In the genomic region with DNA sequence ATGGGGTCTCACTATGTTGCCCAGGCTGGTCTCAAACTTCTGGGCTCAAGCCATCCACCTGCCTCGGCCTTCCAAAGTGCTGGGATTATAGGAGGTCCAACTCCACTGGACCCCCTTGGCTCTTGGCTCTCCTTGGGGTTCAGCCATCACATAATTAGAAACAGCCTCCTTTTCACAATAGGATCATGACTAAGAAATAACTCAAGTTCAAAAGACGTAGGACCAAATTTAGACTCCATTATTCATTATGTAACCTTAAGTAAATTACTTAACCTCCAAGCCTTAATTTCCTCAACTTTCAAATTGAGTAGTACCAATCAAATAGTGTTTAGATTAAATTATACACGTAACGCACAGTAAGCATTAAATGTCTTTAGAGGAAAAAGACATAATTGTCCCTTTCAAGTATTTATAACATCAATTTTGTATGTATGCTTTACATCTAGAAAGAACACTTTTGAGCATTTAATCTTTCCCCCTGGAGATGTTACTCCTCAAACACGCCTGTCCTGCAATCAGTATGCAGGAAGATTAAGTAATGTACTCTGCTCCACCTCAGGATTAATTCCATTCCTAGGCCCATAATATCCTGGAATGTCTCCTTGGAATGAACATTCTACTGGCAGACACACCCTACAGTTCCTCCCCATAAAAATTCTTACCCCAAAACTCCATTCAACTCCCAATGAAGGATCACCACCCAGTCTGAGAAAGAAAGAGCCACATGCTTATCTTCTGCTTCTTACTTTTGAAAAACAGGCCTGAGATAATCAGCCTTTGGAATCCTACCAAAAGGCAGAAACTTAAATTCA, we compare ENCODE assay signal across 16 cellular contexts. TPM values are rescaled to one million over a fixed set of nuclear protein-coding genes. Genes with fewer than 3 reads are reported as not detected.
A peak's percentile ranks its signal among the peaks of the same experiment; 100 is the strongest.
DNase-seq lines count a peak whose midpoint lies in the region; ATAC-seq and TF ChIP-seq lines count a peak whose summit lies in the region.
"Had no signal": no experiment of that assay in that cellular context is flagged by ENCODE, and none has a peak within 500 bp of the region (broad histone marks: within the 10 kb centered on the region; RNA-seq: fewer than 3 reads in every experiment).

No MANE protein-coding gene starts in this region.

- H3K27ac ChIP-seq in mesodermal cell (ENCODE audit: low read depth, low read length, severe bottlenecking), result peak overlapping the region; percentile 86
- peak overlapping the region; percentile 57 to 67 for H3K27ac ChIP-seq in aorta (ENCODE audit: low read depth in 1 of 2, low read length in 2 of 2)
- H3K27ac ChIP-seq: body of pancreas had no signal

- H3K4me3 ChIP-seq in mesodermal cell (ENCODE audit: extremely low read depth, insufficient read depth, low read length, poor library complexity, severe bottlenecking) (no peak overlapping the region), aorta (ENCODE audit: low read length in 2 of 2) (no peak overlapping the region)
- H3K4me3 ChIP-seq: body of pancreas had no signal

- H3K27me3 Mint-ChIP-seq in chondrocyte (ENCODE audit: low read depth), result no peaks in the 10 kb centered on the region

- H3K27me3 ChIP-seq in aorta (ENCODE audit: control insufficient read depth in 1 of 2, insufficient read depth in 2 of 2, low read length in 1 of 2), result no peaks in the 10 kb centered on the region
- H3K27me3 ChIP-seq: body of pancreas had no signal

- intact Hi-C loops in left ventricle myocardium superior (cut with micrococcal nuclease) (no loop called here), Right ventricle myocardium inferior (cut with DNase I) (no loop called here), aorta (cut with DNase I) (loop anchor here in 1 of 2 donors (5.0 kb wide), 1 partner anchor 40 kb away; no protein-coding TSS in a partner anchor)

- H3K4me1 ChIP-seq in mesodermal cell (ENCODE audit: control insufficient read depth, insufficient read depth, low read length, poor library complexity, severe bottlenecking) (peaks cover 7% of the 10 kb centered on the region), aorta (ENCODE audit: control insufficient read depth in 1 of 2, insufficient read depth in 2 of 2, low read length in 2 of 2) (peaks cover 6 to 24% of the 10 kb centered on the region in 2 donors)

- no peaks in the 10 kb centered on the region for H3K9me3 ChIP-seq in mesodermal cell (ENCODE audit: control insufficient read depth, low read length)
- no peaks in the 10 kb centered on the region for H3K9me3 ChIP-seq in aorta (ENCODE audit: control insufficient read depth, low read length)
- H3K9me3 ChIP-seq: body of pancreas had no signal

- no peaks in the 10 kb centered on the region for H3K9me3 Mint-ChIP-seq in chondrocyte (ENCODE audit: low read depth)
- H3K9me3 Mint-ChIP-seq: activated T-helper 1 cell treated with anti-CD3 and anti-CD28 coated beads, Interleukin-12 subunit alpha, Interleukin-12 subunit beta, Interleukin-2, Interleukin-4 antibody, amounts not matched to agents 30 ng/mL and 10 ng/mL and 1 ng/mL, durations not matched to agents 14 hours and 24 hours and 36 hours had no signal

- 100% methylated on average over 1 of the region's 5 CpGs; no CpG with 5 or more reads in 1 of the 2 experiments for WGBS in mesodermal cell (ENCODE audit: insufficient coverage in 2 of 2), 2 experiments
- WGBS in aorta, 2 donors, result 77 to 78% methylated on average over 5 of the region's 5 CpGs

- no peaks in the 10 kb centered on the region for H3K36me3 Mint-ChIP-seq in chondrocyte (ENCODE audit: low read depth)

- peaks cover 36% of the 10 kb centered on the region for H3K4me1 Mint-ChIP-seq in chondrocyte (ENCODE audit: low read depth)

- no peak for DNase-seq in left ventricle myocardium superior
- DNase-seq in Right ventricle myocardium inferior (ENCODE audit: missing footprints), result no peak
- no peak for DNase-seq in chondrocyte (ENCODE audit: low spot score)
- no peak for DNase-seq in aorta
- DNase-seq in NCI-H2107 treated with DMSO at 0.1 percent for 48 hours (lab: John Stamatoyannopoulos, UW; ENCODE audit: unreplicated experiment), result no peak
- no peak for DNase-seq in NCI-H1436 (lab: John Stamatoyannopoulos, UW)
- DNase-seq in activated CD4-positive, alpha-beta T cell treated with anti-CD3 and anti-CD28 coated beads, Interleukin-2, amount 50 U/mL, for 48 hours, result no peak
- DNase-seq: activated CD4-positive, alpha-beta T cell treated with anti-CD3 and anti-CD28 coated beads for 4 hours; body of pancreas; DMS153; effector CD4-positive, alpha-beta T cell; NCI-H1105 treated with DMSO at 0.1 percent for 48 hours; NCI-H446 treated with DMSO at 0.1 percent for 48 hours; occipital lobe had no signal

- peak overlapping the region; percentile 79 for H3K27ac Mint-ChIP-seq in chondrocyte (ENCODE audit: unreplicated experiment)
- H3K27ac Mint-ChIP-seq: activated T-helper 1 cell treated with anti-CD3 and anti-CD28 coated beads, Interleukin-12 subunit alpha, Interleukin-12 subunit beta, Interleukin-2, Interleukin-4 antibody, amounts not matched to agents 30 ng/mL and 10 ng/mL and 1 ng/mL, durations not matched to agents 14 hours and 24 hours and 36 hours had no signal

- H3K36me3 ChIP-seq in mesodermal cell (ENCODE audit: control insufficient read depth, insufficient read depth, low read length) (no peaks in the 10 kb centered on the region), aorta (ENCODE audit: control insufficient read depth in 1 of 2, insufficient read depth in 2 of 2, low read length in 1 of 2) (no peaks in the 10 kb centered on the region)

- no peak overlapping the region for H3K4me3 Mint-ChIP-seq in chondrocyte (ENCODE audit: unreplicated experiment)
- H3K4me3 Mint-ChIP-seq: activated T-helper 1 cell treated with anti-CD3 and anti-CD28 coated beads, Interleukin-12 subunit alpha, Interleukin-12 subunit beta, Interleukin-2, Interleukin-4 antibody, amounts not matched to agents 30 ng/mL and 10 ng/mL and 1 ng/mL, durations not matched to agents 14 hours and 24 hours and 36 hours had no signal

- TF ChIP-seq CTCF in chondrocyte (IDR thresholded peaks at IDR 0.05), result no peak

- ATAC-seq in left ventricle myocardium superior, result peak; percentile 28
- no peak for ATAC-seq in Right ventricle myocardium inferior
- no peak for ATAC-seq in aorta (ENCODE audit: low FRiP score)
- ATAC-seq: body of pancreas had no signal

RNA-seq across cellular contexts. Expression of a gene that starts 49.1 kb away (rescaled TPM):
- total RNA-seq in left ventricle myocardium superior (17.0 TPM), Right ventricle myocardium inferior (15.2 TPM), chondrocyte (37.9 to 43.7 TPM (median 40.2 TPM) in 3 replicates), aorta (100 to 1,000 TPM in 1 of 2 donors, 10 to 100 TPM in 1; 63.5 to 101 TPM)
- 22.2 TPM for polyA plus RNA-seq in mesodermal cell (2013, experiment 1 of 2)
- polyA plus RNA-seq in mesodermal cell (2013, experiment 2 of 2), result 39.7 TPM
- 10 to 100 TPM; 20.2 to 22.1 TPM for polyA plus RNA-seq in aorta
- total RNA-seq: activated T-helper 1 cell treated with anti-CD3 and anti-CD28 coated beads, Interleukin-12 subunit alpha, Interleukin-12 subunit beta, Interleukin-2, Interleukin-4 antibody, amounts not matched to agents 30 ng/mL and 10 ng/mL and 1 ng/mL, durations not matched to agents 14 hours and 24 hours and 36 hours had no signal
